In the genomic region with DNA sequence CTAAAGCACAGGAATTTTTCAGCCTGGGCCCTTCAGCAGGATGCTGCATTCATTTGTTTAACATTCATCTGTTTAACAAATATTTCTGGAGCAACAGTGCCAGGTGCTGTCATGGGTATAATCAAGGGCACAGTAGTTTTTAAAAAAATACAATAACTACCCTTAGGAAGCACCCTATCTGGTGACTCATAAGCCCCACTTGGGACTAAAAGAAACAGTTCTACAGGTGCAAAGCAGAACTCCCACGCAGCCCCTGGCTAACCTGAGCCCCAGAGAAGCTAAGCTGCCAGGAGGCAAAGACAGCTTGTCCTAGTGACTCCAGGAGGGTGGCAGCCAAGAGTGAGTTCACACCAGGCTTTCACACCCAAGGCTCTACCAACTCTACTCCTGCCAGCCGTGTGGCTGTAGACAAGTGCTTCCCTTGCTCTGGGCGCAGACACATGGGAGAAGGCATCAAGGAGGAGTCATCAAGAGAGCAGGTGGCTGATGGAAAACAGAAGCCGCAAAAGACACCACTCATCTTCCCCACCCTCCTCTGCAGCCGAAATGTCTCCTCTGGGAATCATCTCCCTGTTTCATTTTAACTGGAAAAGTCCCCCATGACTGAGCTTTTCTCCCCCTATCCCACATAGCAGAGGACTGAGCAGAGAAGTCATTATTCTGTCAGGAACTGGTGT, we compare ENCODE assay signal across 9 cellular contexts. TPM values are rescaled to one million over a fixed set of nuclear protein-coding genes. Genes with fewer than 3 reads are reported as not detected.
DNase-seq lines count a peak whose midpoint lies in the region; ATAC-seq, FAIRE-seq and TF ChIP-seq lines count a peak whose summit lies in the region.
"Had no signal": no experiment of that assay in that cellular context is flagged by ENCODE, and none has a peak within 500 bp of the region (broad histone marks: within the 10 kb centered on the region; RNA-seq: fewer than 3 reads in every experiment).

No MANE protein-coding gene starts in this region.

- FAIRE-seq in small intestine (lab: Jason Lieb, UNC): no peak

- peak; percentile 45 for DNase-seq in stimulated activated CD4-positive, alpha-beta T cell treated with anti-CD3 and anti-CD28 coated beads, Interleukin-15, amount 100 ng/mL, for 24 hours
- no peak for DNase-seq in stimulated activated CD4-positive, alpha-beta T cell treated with anti-CD3 and anti-CD28 coated beads, Interleukin-2, amount 100 ng/mL, for 48 hours
- DNase-seq in SHP77 (lab: John Stamatoyannopoulos, UW) (peak; percentile 64 to 71), left lung (no peak), small intestine (no peak), iPS-NIHi7 (ENCODE audit: extremely low spot score) (no peak)

- peak; percentile 57 for ATAC-seq in left lung
- ATAC-seq in HG02981 (IDR thresholded peaks at IDR 0.05; ENCODE audit: unreplicated experiment): no peak
- no peak for ATAC-seq in GM21786 (IDR thresholded peaks at IDR 0.05; ENCODE audit: unreplicated experiment)

- intact Hi-C loops in left lung (cut with DNase I): no loop called here

- H3K27me3 ChIP-seq in left lung: no peaks in the 10 kb centered on the region
- H3K27me3 ChIP-seq in small intestine (ENCODE audit: control insufficient read depth in 2 of 2, insufficient read depth in 2 of 2, low read length in 2 of 2): no peaks in the 10 kb centered on the region

- no peak overlapping the region for H3K4me3 ChIP-seq in left lung
- H3K4me3 ChIP-seq in small intestine (ENCODE audit: low read depth in 1 of 2, low read length in 2 of 2): no peak overlapping the region

- H3K36me3 ChIP-seq in left lung: no peaks in the 10 kb centered on the region
- H3K36me3 ChIP-seq in small intestine (ENCODE audit: control insufficient read depth in 2 of 2, insufficient read depth in 2 of 2, low read length in 2 of 2): no peaks in the 10 kb centered on the region

- H3K27ac ChIP-seq in left lung: peak overlapping the region in 1 of 2 donors; percentile 50
- H3K27ac ChIP-seq in small intestine (ENCODE audit: low read depth in 1 of 2, low read length in 1 of 2): peak overlapping the region in 1 of 2 donors; percentile 35

- H3K4me1 ChIP-seq in left lung: peaks cover 24 to 66% of the 10 kb centered on the region in 2 donors
- H3K4me1 ChIP-seq in small intestine (ENCODE audit: control insufficient read depth in 2 of 2, insufficient read depth in 1 of 2, low read depth in 1 of 2, low read length in 1 of 2): peaks cover 0 to 16% of the 10 kb centered on the region in 2 donors

- 60 to 68% (median 62%) methylated on average over 5 of the region's 5 CpGs for WGBS in small intestine, 3 donors

- TF ChIP-seq CTCF in left lung (IDR thresholded peaks at IDR 0.05): no peak

- H3K9me3 ChIP-seq in left lung: no peaks in the 10 kb centered on the region
- H3K9me3 ChIP-seq in small intestine (ENCODE audit: control insufficient read depth, low read depth): no peaks in the 10 kb centered on the region

RNA-seq across cellular contexts. Expression of a gene that starts 14.4 kb away (rescaled TPM):
- total RNA-seq in left lung: 10 to 100 TPM; 44.1 to 47.3 TPM
- 10 to 100 TPM in 1 of 3 donors, 1 to 10 TPM in 2; 1.6 to 14.9 (median 6.8) TPM for polyA plus RNA-seq in small intestine
- polyA plus RNA-seq: IgD-negative memory B cell had no signal

RNA-seq across cellular contexts. Expression of a gene that starts 47.3 kb away (rescaled TPM):
- 10 to 100 TPM; 62.7 to 62.9 TPM for total RNA-seq in left lung
- 10 to 100 TPM; 11.4 to 25.6 (median 11.9) TPM for polyA plus RNA-seq in small intestine

Comparison
In these comparisons a context has a peak if more than half of its experiments do, and no peak if none do; other contexts are left out.
1. DNase-seq: peak in stimulated activated CD4-positive, alpha-beta T cell treated with anti-CD3 and anti-CD28 coated beads, Interleukin-15, amount 100 ng/mL, for 24 hours (single experiment) and SHP77 (2 of 2); none in stimulated activated CD4-positive, alpha-beta T cell treated with anti-CD3 and anti-CD28 coated beads, Interleukin-2, amount 100 ng/mL, for 48 hours (0 of 2), left lung (0 of 2), small intestine (single experiment) and iPS-NIHi7 (single experiment).